1 cellular context compared by ENCODE assay signal in the genomic region with DNA sequence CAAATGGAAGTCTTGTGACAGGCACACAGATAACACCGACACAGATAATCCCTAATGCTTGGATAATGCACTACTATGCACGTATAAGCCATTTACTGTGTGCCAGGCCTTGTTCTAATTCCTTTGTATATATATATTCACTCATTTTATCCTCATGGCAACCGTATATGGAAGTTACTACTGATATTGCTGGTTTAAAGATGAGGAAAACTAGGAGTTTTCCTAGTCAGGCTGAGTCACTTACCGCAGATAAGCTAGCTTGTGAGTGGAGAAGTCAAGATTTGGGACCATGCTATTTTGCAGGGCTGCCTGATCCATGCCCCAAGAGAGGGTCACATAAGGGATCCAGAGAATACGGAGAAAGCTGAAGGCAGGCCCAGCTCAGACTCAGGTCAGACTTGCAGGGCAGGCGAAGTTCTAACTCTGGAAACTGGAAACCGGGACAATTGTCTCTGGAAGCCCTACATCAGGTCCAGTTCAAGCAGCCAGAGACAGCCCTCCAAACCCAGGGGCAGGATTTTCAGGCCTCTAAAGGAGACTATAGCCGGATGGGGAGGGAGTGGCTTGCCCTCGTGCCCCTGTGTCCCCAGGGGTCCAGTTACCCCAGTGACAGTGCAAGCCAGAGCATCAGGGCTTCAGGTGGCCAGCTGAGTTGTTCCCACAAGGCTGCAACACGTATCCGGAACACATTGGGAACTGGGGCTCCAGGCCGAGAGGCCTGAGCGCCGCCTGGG.
TF ChIP-seq lines count a peak whose summit lies in the region.

No MANE protein-coding gene starts in this region.

TF ChIP-seq in WTC11, 78 proteins besides CTCF, POLR2A, EP300 and RAD21 (continued from another document):
- TF ChIP-seq NR2C2 (CRISPR knock-in tag; IDR thresholded peaks at IDR 0.05): no peak
- no peak for TF ChIP-seq SOX15 (CRISPR knock-in tag; IDR thresholded peaks at IDR 0.05)
- no peak for TF ChIP-seq JUN (CRISPR knock-in tag; IDR thresholded peaks at IDR 0.05)
- TF ChIP-seq, protein P1, sequence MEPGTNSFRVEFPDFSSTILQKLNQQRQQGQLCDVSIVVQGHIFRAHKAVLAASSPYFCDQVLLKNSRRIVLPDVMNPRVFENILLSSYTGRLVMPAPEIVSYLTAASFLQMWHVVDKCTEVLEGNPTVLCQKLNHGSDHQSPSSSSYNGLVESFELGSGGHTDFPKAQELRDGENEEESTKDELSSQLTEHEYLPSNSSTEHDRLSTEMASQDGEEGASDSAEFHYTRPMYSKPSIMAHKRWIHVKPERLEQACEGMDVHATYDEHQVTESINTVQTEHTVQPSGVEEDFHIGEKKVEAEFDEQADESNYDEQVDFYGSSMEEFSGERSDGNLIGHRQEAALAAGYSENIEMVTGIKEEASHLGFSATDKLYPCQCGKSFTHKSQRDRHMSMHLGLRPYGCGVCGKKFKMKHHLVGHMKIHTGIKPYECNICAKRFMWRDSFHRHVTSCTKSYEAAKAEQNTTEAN (CRISPR knock-in tag; IDR thresholded peaks at IDR 0.05): no peak
- TF ChIP-seq, protein P2, sequence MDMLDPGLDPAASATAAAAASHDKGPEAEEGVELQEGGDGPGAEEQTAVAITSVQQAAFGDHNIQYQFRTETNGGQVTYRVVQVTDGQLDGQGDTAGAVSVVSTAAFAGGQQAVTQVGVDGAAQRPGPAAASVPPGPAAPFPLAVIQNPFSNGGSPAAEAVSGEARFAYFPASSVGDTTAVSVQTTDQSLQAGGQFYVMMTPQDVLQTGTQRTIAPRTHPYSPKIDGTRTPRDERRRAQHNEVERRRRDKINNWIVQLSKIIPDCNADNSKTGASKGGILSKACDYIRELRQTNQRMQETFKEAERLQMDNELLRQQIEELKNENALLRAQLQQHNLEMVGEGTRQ (CRISPR knock-in tag; IDR thresholded peaks at IDR 0.05): no peak
- TF ChIP-seq, protein P3, sequence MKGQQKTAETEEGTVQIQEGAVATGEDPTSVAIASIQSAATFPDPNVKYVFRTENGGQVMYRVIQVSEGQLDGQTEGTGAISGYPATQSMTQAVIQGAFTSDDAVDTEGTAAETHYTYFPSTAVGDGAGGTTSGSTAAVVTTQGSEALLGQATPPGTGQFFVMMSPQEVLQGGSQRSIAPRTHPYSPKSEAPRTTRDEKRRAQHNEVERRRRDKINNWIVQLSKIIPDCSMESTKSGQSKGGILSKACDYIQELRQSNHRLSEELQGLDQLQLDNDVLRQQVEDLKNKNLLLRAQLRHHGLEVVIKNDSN (CRISPR knock-in tag; IDR thresholded peaks at IDR 0.05): no peak
- TF ChIP-seq ELF4 (CRISPR knock-in tag; IDR thresholded peaks at IDR 0.05; ENCODE audit: low read depth): no peak
